Comparison of ENCODE assay signal across 8 cellular contexts in the genomic region with DNA sequence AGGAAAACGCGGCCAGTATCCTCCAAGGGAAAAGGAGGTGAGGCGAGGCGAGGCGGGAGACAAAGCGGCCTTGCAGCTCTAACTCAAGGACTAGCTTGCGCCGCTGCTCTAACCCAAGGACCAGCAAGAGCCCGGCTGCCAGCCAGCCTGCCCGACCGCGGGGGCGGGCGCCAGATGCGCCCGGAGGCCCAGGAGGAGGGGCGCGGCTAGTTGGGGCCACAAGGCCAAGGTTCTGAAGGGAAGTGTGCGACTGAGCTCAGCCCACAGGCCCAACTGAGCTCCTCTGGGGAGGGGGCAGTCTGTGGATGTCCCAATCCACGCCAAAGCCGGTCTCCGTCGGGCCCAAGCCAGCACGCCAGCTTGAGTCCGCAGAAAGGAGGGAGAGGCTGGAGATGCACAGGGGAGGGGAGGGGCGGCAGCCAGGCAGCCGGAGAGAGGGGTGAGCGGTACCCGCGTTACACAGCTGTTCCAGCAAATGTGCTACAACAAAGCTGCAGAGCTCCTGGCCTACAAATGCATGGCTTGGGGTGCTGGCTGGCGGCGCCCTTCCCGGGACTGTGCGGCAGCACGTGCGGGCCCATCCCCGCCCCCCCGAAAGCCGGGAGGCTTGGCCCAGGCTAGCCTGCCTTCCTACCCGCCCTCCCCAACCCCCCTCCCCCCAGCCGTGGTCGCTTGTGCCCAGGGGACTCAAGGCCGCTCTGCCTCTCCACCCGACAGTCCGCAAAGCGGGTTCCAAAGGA. TPM values are rescaled to one million over a fixed set of nuclear protein-coding genes. Genes with fewer than 3 reads are reported as not detected.
DNase-seq lines count a peak whose midpoint lies in the region; ATAC-seq and TF ChIP-seq lines count a peak whose summit lies in the region.

No MANE protein-coding gene starts in this region.

- no peaks in the 10 kb centered on the region for H3K9me3 ChIP-seq in mucosa of rectum (ENCODE audit: control insufficient read depth in 2 of 2, low read length in 2 of 2)
- H3K9me3 ChIP-seq in testis, result no peaks in the 10 kb centered on the region

- H3K27ac ChIP-seq in mucosa of rectum (ENCODE audit: low read depth in 2 of 2, low read length in 2 of 2) (peak overlapping the region; percentile 90 to 93), testis (peak overlapping the region; percentile 72 to 89)

- no peak for TF ChIP-seq POLR2A in erythroblast (IDR thresholded peaks at IDR 0.05; ENCODE audit: low read length)
- TF ChIP-seq POLR2A in testis (IDR thresholded peaks at IDR 0.05), result no peak

- no peak for TF ChIP-seq CTCF in testis (IDR thresholded peaks at IDR 0.05)

- intact Hi-C loops in testis (cut with DNase I; ENCODE audit: low total_unique reads), result no loop called here

- no peaks in the 10 kb centered on the region for H3K36me3 Mint-ChIP-seq in activated CD4-positive, alpha-beta T cell treated with anti-CD3 and anti-CD28 coated beads, Interleukin-2, amount 10 ng/mL, durations not matched to agents 7 days and 5 days (ENCODE audit: low read depth)

- POLR2A ChIA-PET in activated CD4-positive, alpha-beta T cell treated with anti-CD3 and anti-CD28 coated beads, Interleukin-2, amount 10 ng/mL, durations not matched to agents 7 days and 5 days (lab: Charles Lee), result no interaction called here

- H3K9me3 Mint-ChIP-seq in activated CD4-positive, alpha-beta T cell treated with anti-CD3 and anti-CD28 coated beads, Interleukin-2, amount 10 ng/mL, durations not matched to agents 7 days and 5 days, result no peaks in the 10 kb centered on the region

- H3K9ac ChIP-seq in mucosa of rectum (ENCODE audit: low read depth in 1 of 2, low read length in 2 of 2), result peak overlapping the region; percentile 60 to 79

- H3K27ac Mint-ChIP-seq in activated CD4-positive, alpha-beta T cell treated with anti-CD3 and anti-CD28 coated beads, Interleukin-2, amount 10 ng/mL, durations not matched to agents 7 days and 5 days, result peak overlapping the region; percentile 57

- CTCF ChIA-PET in activated CD4-positive, alpha-beta T cell treated with anti-CD3 and anti-CD28 coated beads, Interleukin-2, amount 10 ng/mL, durations not matched to agents 7 days and 5 days (lab: Charles Lee), result interaction anchor here (1.0 kb wide), 1 partner anchor 16 kb away, joined by 5 read pairs; no protein-coding TSS in a partner anchor

- in situ Hi-C loops in KBM-7 (cut with MboI; ENCODE audit: low pct_unique_long_range_greater_than_20kb, low sequenced_read_pairs), result no loop called here

- H3K4me1 Mint-ChIP-seq in activated CD4-positive, alpha-beta T cell treated with anti-CD3 and anti-CD28 coated beads, Interleukin-2, amount 10 ng/mL, durations not matched to agents 7 days and 5 days, result peaks cover 7% of the 10 kb centered on the region

- WGBS in testis, 2 donors, result 0 to 2% methylated on average over 5 to 27 of the region's 46 CpGs

- DNase-seq in DMS 273 (lab: John Stamatoyannopoulos, UW; ENCODE audit: unreplicated experiment), result peak; percentile 79
- peak; percentile 65 for DNase-seq in KBM-7
- DNase-seq in activated CD4-positive, alpha-beta T cell treated with anti-CD3 and anti-CD28 coated beads, Interleukin-2, amount 10 ng/mL, durations not matched to agents 7 days and 5 days, result peak; percentile 10
- DNase-seq in erythroblast (lab: John Stamatoyannopoulos, UW), result peak; percentile 51 to 55
- peak; percentile 36 for DNase-seq in testis
- no peak for DNase-seq in NK-92 (lab: John Stamatoyannopoulos, UW; ENCODE audit: unreplicated experiment)

- H3K27me3 ChIP-seq in mucosa of rectum (ENCODE audit: control insufficient read depth in 2 of 2, insufficient read depth in 2 of 2, low read length in 2 of 2), result no peaks in the 10 kb centered on the region
- H3K27me3 ChIP-seq in testis, result no peaks in the 10 kb centered on the region

- H3K4me3 Mint-ChIP-seq in activated CD4-positive, alpha-beta T cell treated with anti-CD3 and anti-CD28 coated beads, Interleukin-2, amount 10 ng/mL, durations not matched to agents 7 days and 5 days, result peak overlapping the region; percentile 83

- peak; percentile 9 for ATAC-seq in GM21390 (IDR thresholded peaks at IDR 0.05; ENCODE audit: unreplicated experiment)

- no peaks in the 10 kb centered on the region for H3K36me3 ChIP-seq in mucosa of rectum (ENCODE audit: control insufficient read depth in 2 of 2, insufficient read depth in 2 of 2, low read length in 2 of 2)
- no peaks in the 10 kb centered on the region for H3K36me3 ChIP-seq in testis (ENCODE audit: low read depth, missing control alignments)

- peaks cover 7 to 12% of the 10 kb centered on the region in 2 donors for H3K4me1 ChIP-seq in mucosa of rectum (ENCODE audit: control insufficient read depth in 2 of 2, insufficient read depth in 2 of 2, low read length in 2 of 2)
- H3K4me1 ChIP-seq in testis, result no peaks in the 10 kb centered on the region

- no peaks in the 10 kb centered on the region for H3K27me3 Mint-ChIP-seq in activated CD4-positive, alpha-beta T cell treated with anti-CD3 and anti-CD28 coated beads, Interleukin-2, amount 10 ng/mL, durations not matched to agents 7 days and 5 days

- H3K4me3 ChIP-seq in mucosa of rectum (ENCODE audit: low read length in 2 of 2) (peak overlapping the region; percentile 69 to 80), testis (peak overlapping the region; percentile 62 to 71)

RNA-seq across cellular contexts. Expression of a gene that starts 0.6 kb away (rescaled TPM):
- 1 to 10 TPM; 4.2 TPM for total RNA-seq in activated CD4-positive, alpha-beta T cell treated with anti-CD3 and anti-CD28 coated beads, Interleukin-2, amount 10 ng/mL, durations not matched to agents 7 days and 5 days
- 1 to 10 TPM; 3.2 to 3.8 TPM for total RNA-seq in testis
- 1.5 TPM for polyA plus RNA-seq in testis (ENCODE audit: insufficient read depth, low read depth, low replicate concordance)

RNA-seq across cellular contexts. Expression of a gene that starts 25.5 kb away (rescaled TPM):
- not detected for total RNA-seq in activated CD4-positive, alpha-beta T cell treated with anti-CD3 and anti-CD28 coated beads, Interleukin-2, amount 10 ng/mL, durations not matched to agents 7 days and 5 days
- total RNA-seq in testis, result under 1 TPM; 0.31 to 0.62 TPM
- 0.67 TPM for polyA plus RNA-seq in testis (ENCODE audit: insufficient read depth, low read depth, low replicate concordance)
